Comparison of ENCODE assay signal across 1 cellular context in the genomic region with DNA sequence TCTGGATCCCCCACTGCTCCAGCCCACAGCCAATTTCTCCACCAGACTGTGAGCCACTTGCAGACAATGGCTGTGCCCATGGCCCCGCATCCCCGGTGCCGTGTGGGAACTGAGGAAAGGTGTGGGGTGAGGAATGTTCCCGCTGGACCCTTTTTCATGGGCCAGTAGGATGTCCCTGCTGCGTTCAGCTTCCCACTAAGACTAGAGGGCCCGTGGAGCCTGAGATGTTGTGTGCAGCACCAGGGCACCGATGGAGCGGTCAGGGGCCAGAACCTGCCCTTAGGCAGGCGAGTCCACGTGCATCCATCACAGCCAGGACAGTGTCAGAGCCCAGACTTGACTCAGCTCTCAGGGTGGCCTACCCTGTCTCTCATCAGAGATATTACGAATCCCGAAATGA.
TF ChIP-seq lines count a peak whose summit lies in the region.

No MANE protein-coding gene starts in this region.

TF ChIP-seq in IMR-90, 13 proteins besides CTCF, POLR2A, EP300 and RAD21 (continued from another document):
- TF ChIP-seq ELK1 (IDR thresholded peaks at IDR 0.05; ENCODE audit: borderline replicate concordance, low read depth, low read length) (no peak), CEBPB (IDR thresholded peaks at IDR 0.05; ENCODE audit: low read depth, low read length) (no peak), FOS (IDR thresholded peaks at IDR 0.05; ENCODE audit: low read depth, low read length) (no peak)
